Comparison of ENCODE assay signal across 17 cellular contexts in genomic region chr5:38069360-38069759, GRCh38.
A peak's percentile ranks its signal among the peaks of the same experiment; 100 is the strongest.
DNase-seq lines count a peak whose midpoint lies in the region; ATAC-seq, FAIRE-seq and TF ChIP-seq lines count a peak whose summit lies in the region.
"Had no signal": no experiment of that assay in that cellular context is flagged by ENCODE, and none has a peak within 500 bp of the region (broad histone marks: within the 10 kb centered on the region; RNA-seq: fewer than 3 reads in every experiment).

No MANE protein-coding gene starts in this region.

- peaks cover 11% of the 10 kb centered on the region for H3K27me3 Mint-ChIP-seq in activated T-helper 17 cell treated with anti-CD3 and anti-CD28 coated beads, Interleukin-2, amount 50 U/mL, for 72 hours

- intact Hi-C loops in uterus (cut with DNase I; ENCODE audit: low total_unique reads), result no loop called here

- H2AK5ac ChIP-seq in H1 (ENCODE audit: low read depth, low read length), result no peak overlapping the region

- H2BK5ac ChIP-seq in H1 (ENCODE audit: low read depth, low read length), result no peak overlapping the region

- POLR2A ChIA-PET in H1 (lab: Charles Lee; ENCODE audit: partially characterized antibody), result no interaction called here

- H2AFZ ChIP-seq in H1 (ENCODE audit: low read length), result no peak overlapping the region

- no peak overlapping the region for H4K8ac ChIP-seq in H1 (ENCODE audit: extremely low read depth, insufficient read depth, low read length)

- H4K91ac ChIP-seq in H1 (replicated peaks; ENCODE audit: insufficient read length, low read length), result no peak overlapping the region

- H3K56ac ChIP-seq in H1 (replicated peaks; ENCODE audit: insufficient read length, low read depth, low read length), result no peak overlapping the region

- H3K4me2 ChIP-seq in H1 (ENCODE audit: insufficient read depth in 1 of 2, low read depth in 2 of 2, low read length in 2 of 2), result no peak overlapping the region

- H3K79me1 ChIP-seq in H1 (ENCODE audit: low read depth, low read length), result no peaks in the 10 kb centered on the region

- H3K9ac ChIP-seq in H1 (replicated peaks in 1 of 4; ENCODE audit: extremely low read depth in 1 of 4, low read depth in 3 of 4, low read length in 3 of 4) (no peak overlapping the region), liver (ENCODE audit: low read depth in 1 of 2, low read length in 2 of 2) (no peak overlapping the region)

- no peak overlapping the region for H2BK20ac ChIP-seq in H1 (ENCODE audit: low read length)

- H3K27ac Mint-ChIP-seq in activated T-helper 17 cell treated with anti-CD3 and anti-CD28 coated beads, Interleukin-2, amount 50 U/mL, for 72 hours, result no peak overlapping the region
- H3K27ac Mint-ChIP-seq: naive thymus-derived CD4-positive, alpha-beta T cell had no signal

- TF ChIP-seq RAD21 in H1 (IDR thresholded peaks at IDR 0.05 in 1 of 2, conservative IDR thresholded peaks at IDR 0.05 in 1 of 2; ENCODE audit: low read depth in 2 of 2, low read length in 2 of 2) (no peak), liver (IDR thresholded peaks at IDR 0.05) (peak in 1 of 2 donors; percentile 5)

- no peaks in the 10 kb centered on the region for H3K27me3 ChIP-seq in H1 (replicated peaks in 1 of 4; ENCODE audit: control insufficient read depth in 3 of 4, extremely low read depth in 1 of 4, insufficient read depth in 3 of 4, low read length in 3 of 4)
- no peaks in the 10 kb centered on the region for H3K27me3 ChIP-seq in liver (ENCODE audit: control insufficient read depth in 4 of 4, insufficient read depth in 4 of 4, low read length in 3 of 4)
- no peaks in the 10 kb centered on the region for H3K27me3 ChIP-seq in uterus

- no peak overlapping the region for H2BK15ac ChIP-seq in H1 (ENCODE audit: low read length)

- no peaks in the 10 kb centered on the region; the same call in 1 of the 2 replicates for H3K23me2 ChIP-seq in H1 (ENCODE audit: low read depth, low read length)

- no peak for ATAC-seq in activated T-helper 17 cell treated with anti-CD3 and anti-CD28 coated beads, Interleukin-2, amount 50 U/mL, for 72 hours (replicated peaks)
- no peak for ATAC-seq in GM19035 (IDR thresholded peaks at IDR 0.05; ENCODE audit: unreplicated experiment)
- ATAC-seq: naive thymus-derived CD4-positive, alpha-beta T cell had no signal

- no peaks in the 10 kb centered on the region for H3K4me1 Mint-ChIP-seq in activated T-helper 17 cell treated with anti-CD3 and anti-CD28 coated beads, Interleukin-2, amount 50 U/mL, for 72 hours
- H3K4me1 Mint-ChIP-seq: naive thymus-derived CD4-positive, alpha-beta T cell had no signal

- peaks cover 0 to 2% of the 10 kb centered on the region in 2 experiments for H4K20me1 ChIP-seq in H1 (replicated peaks in 1 of 2; ENCODE audit: control insufficient read depth in 1 of 2, insufficient read depth in 2 of 2, low read length in 2 of 2)

- H3K79me2 ChIP-seq in H1 (ENCODE audit: control insufficient read depth in 1 of 2, insufficient read depth in 2 of 2, low read length in 2 of 2), result no peaks in the 10 kb centered on the region

- H3K27ac ChIP-seq in H1 (ENCODE audit: low read depth, low read length), result no peak overlapping the region
- H3K27ac ChIP-seq in liver (ENCODE audit: low read depth in 1 of 2, low read length in 2 of 2), result no peak overlapping the region
- H3K27ac ChIP-seq in uterus, result no peak overlapping the region

- no peak overlapping the region for H3K4ac ChIP-seq in H1 (replicated peaks; ENCODE audit: insufficient read length, low read depth, low read length)

- H4K5ac ChIP-seq in H1 (ENCODE audit: insufficient read length, low read depth, low read length), result no peak overlapping the region

- no peaks in the 10 kb centered on the region for H3K36me3 ChIP-seq in H1 (ENCODE audit: control insufficient read depth in 2 of 4, insufficient read depth in 4 of 4, low read length in 3 of 4)
- H3K36me3 ChIP-seq in liver (ENCODE audit: control insufficient read depth in 4 of 4, insufficient read depth in 3 of 4, low read depth in 1 of 4, low read length in 3 of 4), result no peaks in the 10 kb centered on the region
- no peaks in the 10 kb centered on the region for H3K36me3 ChIP-seq in uterus

- peak overlapping the region; percentile 16; the same call in 1 of the 2 replicates for H3K18ac ChIP-seq in H1 (ENCODE audit: extremely low read depth, low read length)

- no peak overlapping the region for H3K14ac ChIP-seq in H1 (ENCODE audit: insufficient read length)

- no peak overlapping the region for H2BK120ac ChIP-seq in H1 (replicated peaks; ENCODE audit: low read depth, low read length)

- TF ChIP-seq CTCF in H1 (IDR thresholded peaks at IDR 0.05; ENCODE audit: control extremely low read depth in 1 of 3, insufficient read depth in 1 of 3, low read depth in 1 of 3, low read length in 3 of 3) (no peak), liver (IDR thresholded peaks at IDR 0.05; ENCODE audit: low read depth, low read length, missing input control) (no peak), uterus (IDR thresholded peaks at IDR 0.05) (no peak)

- no peak for FAIRE-seq in H1 (lab: Jason Lieb, UNC)
- FAIRE-seq: endothelial cell of umbilical vein had no signal

- H3K23ac ChIP-seq in H1 (ENCODE audit: insufficient read length), result no peak overlapping the region

- H3K4me3 ChIP-seq in H1 (ENCODE audit: extremely low read depth in 1 of 4, insufficient read depth in 2 of 4, low read depth in 3 of 4, low read length in 4 of 4) (no peak overlapping the region), liver (ENCODE audit: low read depth in 1 of 3, low read length in 3 of 3) (no peak overlapping the region), uterus (no peak overlapping the region)

- no peaks in the 10 kb centered on the region for H3K9me3 ChIP-seq in H1 (ENCODE audit: insufficient read depth in 2 of 2, low read depth in 1 of 2, low read length in 1 of 2)
- peaks cover 0 to 2% (median under 1%) of the 10 kb centered on the region in 4 donors for H3K9me3 ChIP-seq in liver (ENCODE audit: control insufficient read depth in 4 of 4, low read length in 3 of 4)
- no peaks in the 10 kb centered on the region for H3K9me3 ChIP-seq in uterus

- H3K4me1 ChIP-seq in H1 (replicated peaks in 1 of 4; ENCODE audit: control insufficient read depth in 3 of 4, insufficient read depth in 4 of 4, low read length in 3 of 4) (no peaks in the 10 kb centered on the region), liver (ENCODE audit: control insufficient read depth in 4 of 4, insufficient read depth in 4 of 4, low read length in 3 of 4) (peaks cover 0 to 9% (median 6%) of the 10 kb centered on the region in 4 donors), uterus (no peaks in the 10 kb centered on the region)

- no peak for TF ChIP-seq EP300 in H1 (IDR thresholded peaks at IDR 0.05; ENCODE audit: borderline replicate concordance in 1 of 2, low read depth in 2 of 2, low read length in 2 of 2)

- CTCF ChIA-PET in H1 (lab: Charles Lee; ENCODE audit: partially characterized antibody), result interaction anchor here (0.7 kb wide), 1 partner anchor 37 kb away, joined by 3 read pairs; no protein-coding TSS in a partner anchor

- H3K4me3 Mint-ChIP-seq in activated T-helper 17 cell treated with anti-CD3 and anti-CD28 coated beads, Interleukin-2, amount 50 U/mL, for 72 hours, result no peak overlapping the region
- H3K4me3 Mint-ChIP-seq: naive thymus-derived CD4-positive, alpha-beta T cell had no signal

- H2BK12ac ChIP-seq in H1 (ENCODE audit: low read depth, low read length), result no peak overlapping the region

- DNase-seq in Daoy (ENCODE audit: low read depth) (peak; percentile 33), NCI-H226 (peak; percentile 41), H1 (ENCODE audit: low read depth in 1 of 2, low spot score in 2 of 2) (no peak), uterus (no peak), OCI-M1 (lab: John Stamatoyannopoulos, UW) (no peak)
- DNase-seq: activated CD4-positive, alpha-beta T cell treated with anti-CD3 and anti-CD28 coated beads for 48 hours; activated naive CD4-positive, alpha-beta T cell treated with Interleukin-2 at 50 U/mL for 16 hours; cortex of kidney; Karpas-422; naive thymus-derived CD4-positive, alpha-beta T cell; NK-92 treated with Interleukin-12 subunit alpha and Interleukin-12 subunit beta, amount 100 ng/mL, for 24 hours; posterior cingulate gyrus; stimulated activated CD4-positive, alpha-beta T cell treated with anti-CD3 and anti-CD28 coated beads, Interleukin-4, amount 100 ng/mL, for 1 hour had no signal

- peaks cover 4% of the 10 kb centered on the region for H3K9me3 Mint-ChIP-seq in activated T-helper 17 cell treated with anti-CD3 and anti-CD28 coated beads, Interleukin-2, amount 50 U/mL, for 72 hours

- TF ChIP-seq POLR2A in H1 (IDR thresholded peaks at IDR 0.05; ENCODE audit: control extremely low read depth in 1 of 2, low read depth in 2 of 2, low read length in 2 of 2) (no peak), uterus (IDR thresholded peaks at IDR 0.05) (no peak)

- 88% methylated on average over 3 of the region's 3 CpGs; no CpG with 5 or more reads in 1 of the 2 experiments for WGBS in H1 (ENCODE audit: extremely low coverage in 1 of 2, insufficient coverage in 1 of 2, insufficient read length in 1 of 2, insufficient replicate concordance in 2 of 2, low coverage in 1 of 2, low lambda C conversion rate in 2 of 2, missing lambda C conversion rate in 1 of 2), 2 experiments
- 29% methylated on average over 3 of the region's 3 CpGs for WGBS in liver

- no peaks in the 10 kb centered on the region for H3K36me3 Mint-ChIP-seq in activated T-helper 17 cell treated with anti-CD3 and anti-CD28 coated beads, Interleukin-2, amount 50 U/mL, for 72 hours (ENCODE audit: low read depth)
- H3K36me3 Mint-ChIP-seq: naive thymus-derived CD4-positive, alpha-beta T cell had no signal

TF ChIP-seq in H1, 55 proteins besides CTCF, POLR2A, EP300 and RAD21 (continues in another document):
- TF ChIP-seq SP1 (IDR thresholded peaks at IDR 0.05; ENCODE audit: low read depth, low read length) (no peak), MAFK (IDR thresholded peaks at IDR 0.05; ENCODE audit: low read depth, low read length) (no peak), RXRA (IDR thresholded peaks at IDR 0.05; ENCODE audit: insufficient read depth, low read depth, low read length) (no peak)

TF ChIP-seq in liver, 16 proteins besides CTCF, POLR2A, EP300 and RAD21 (continues in another document):
- TF ChIP-seq HNF4A (conservative IDR thresholded peaks at IDR 0.05), result peak; percentile 79 to 88
- peak; percentile 18 for TF ChIP-seq SP1 (IDR thresholded peaks at IDR 0.05)

Comparison
In these comparisons a context has a peak if more than half of its experiments do, and no peak if none do; other contexts are left out.
1. DNase-seq: peak in Daoy (single experiment) and NCI-H226 (single experiment); none in H1 (0 of 2), uterus (0 of 2) and OCI-M1 (single experiment).